In the genomic region with DNA sequence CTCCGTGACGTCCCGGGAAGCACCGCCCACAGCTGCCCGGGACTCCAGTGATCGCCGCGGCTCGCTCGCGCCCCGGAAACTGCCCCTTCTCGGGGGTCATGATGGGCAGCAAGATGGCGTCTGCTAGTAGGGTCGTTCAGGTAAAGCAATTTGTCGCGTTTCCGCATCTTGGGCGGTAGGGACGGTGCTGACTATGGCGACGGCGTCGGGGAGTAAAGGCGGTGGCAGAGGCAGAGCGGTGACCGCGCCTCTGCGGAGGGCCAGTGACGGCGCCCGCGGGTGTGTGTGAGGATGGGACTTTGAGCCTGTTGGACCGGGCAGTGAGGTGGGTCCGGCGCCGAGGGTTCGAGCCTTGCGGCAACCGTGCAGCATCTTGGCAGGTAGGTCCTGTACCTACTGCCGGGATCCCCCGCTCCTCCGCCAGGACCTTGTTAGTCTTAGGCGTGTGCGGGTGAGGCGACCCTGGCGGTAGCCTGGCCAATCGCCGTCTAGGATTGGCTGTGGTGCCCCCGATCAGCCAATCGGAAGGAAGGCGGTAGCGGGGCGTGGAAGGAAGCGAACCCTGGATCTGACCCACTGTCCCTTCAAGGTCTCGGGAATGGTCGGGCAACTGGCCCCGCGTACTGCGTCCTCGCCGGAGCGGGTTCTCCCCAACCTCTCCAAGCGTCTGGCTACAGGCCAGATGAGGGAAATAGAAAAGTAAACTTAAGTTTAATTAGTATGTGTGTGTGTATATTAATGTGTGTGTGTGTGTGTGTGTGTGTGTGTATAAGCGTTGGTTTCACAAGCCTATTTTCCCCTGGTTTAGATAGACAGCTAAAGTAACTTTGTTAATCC, we compare ENCODE assay signal across 1 cellular context.
TF ChIP-seq lines count a peak whose summit lies in the region.

No MANE protein-coding gene starts in this region.

TF ChIP-seq in H1, 55 proteins besides CTCF, POLR2A, EP300 and RAD21 (continued from another document):
- TF ChIP-seq, protein P1, sequence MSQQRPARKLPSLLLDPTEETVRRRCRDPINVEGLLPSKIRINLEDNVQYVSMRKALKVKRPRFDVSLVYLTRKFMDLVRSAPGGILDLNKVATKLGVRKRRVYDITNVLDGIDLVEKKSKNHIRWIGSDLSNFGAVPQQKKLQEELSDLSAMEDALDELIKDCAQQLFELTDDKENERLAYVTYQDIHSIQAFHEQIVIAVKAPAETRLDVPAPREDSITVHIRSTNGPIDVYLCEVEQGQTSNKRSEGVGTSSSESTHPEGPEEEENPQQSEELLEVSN (IDR thresholded peaks at IDR 0.05): peak; percentile 52
- TF ChIP-seq HDAC6 (IDR thresholded peaks at IDR 0.05; ENCODE audit: low read depth, low read length): no peak
- peak; percentile 78 for TF ChIP-seq SP1 (IDR thresholded peaks at IDR 0.05; ENCODE audit: low read depth, low read length)
- TF ChIP-seq KDM4A (IDR thresholded peaks at IDR 0.05; ENCODE audit: low read depth, low read length, severe bottlenecking): peak; percentile 85
- peak; percentile 99 for TF ChIP-seq PHF8 (conservative IDR thresholded peaks at IDR 0.05; ENCODE audit: low read depth, low read length)
- peak; percentile 60 for TF ChIP-seq KDM5A (IDR thresholded peaks at IDR 0.05; ENCODE audit: low read length)
- TF ChIP-seq SP2 (IDR thresholded peaks at IDR 0.05; ENCODE audit: low read length): no peak
- TF ChIP-seq CREB1 (IDR thresholded peaks at IDR 0.05): peak; percentile 44; the same call in 1 of the 2 replicates
- TF ChIP-seq YY1 (IDR thresholded peaks at IDR 0.05; ENCODE audit: low read depth, low read length): peak; percentile 94
- no peak for TF ChIP-seq ZNF274 (IDR thresholded peaks at IDR 0.05; ENCODE audit: borderline replicate concordance, extremely low read depth, low read length)
- peak; percentile 95 for TF ChIP-seq RBBP5 (IDR thresholded peaks at IDR 0.05; ENCODE audit: borderline replicate concordance, low read depth, low read length)
- TF ChIP-seq BACH1 (IDR thresholded peaks at IDR 0.05; ENCODE audit: low read length): peak; percentile 79
- peak; percentile 37 for TF ChIP-seq TAF7 (optimal IDR thresholded peaks at IDR 0.05; ENCODE audit: borderline replicate concordance, low read depth, low read length)
- no peak for TF ChIP-seq SIX5 (IDR thresholded peaks at IDR 0.05; ENCODE audit: low read depth, low read length)
- no peak for TF ChIP-seq CTBP2 (IDR thresholded peaks at IDR 0.05; ENCODE audit: borderline replicate concordance, insufficient read depth, insufficient read length, low read length)
- TF ChIP-seq EGR1 (IDR thresholded peaks at IDR 0.05; ENCODE audit: borderline replicate concordance, low read depth, low read length): no peak
- TF ChIP-seq JUN (IDR thresholded peaks at IDR 0.05; ENCODE audit: low read depth, low read length): no peak
- peak; percentile 90 for TF ChIP-seq ASH2L (IDR thresholded peaks at IDR 0.05; ENCODE audit: low read length)
- TF ChIP-seq, protein P2, sequence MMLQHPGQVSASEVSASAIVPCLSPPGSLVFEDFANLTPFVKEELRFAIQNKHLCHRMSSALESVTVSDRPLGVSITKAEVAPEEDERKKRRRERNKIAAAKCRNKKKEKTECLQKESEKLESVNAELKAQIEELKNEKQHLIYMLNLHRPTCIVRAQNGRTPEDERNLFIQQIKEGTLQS (IDR thresholded peaks at IDR 0.05; ENCODE audit: insufficient read depth, low read depth, low read length): no peak
- TF ChIP-seq RFX5 (IDR thresholded peaks at IDR 0.05; ENCODE audit: borderline replicate concordance, low read depth, low read length): no peak
- TF ChIP-seq, protein P3, sequence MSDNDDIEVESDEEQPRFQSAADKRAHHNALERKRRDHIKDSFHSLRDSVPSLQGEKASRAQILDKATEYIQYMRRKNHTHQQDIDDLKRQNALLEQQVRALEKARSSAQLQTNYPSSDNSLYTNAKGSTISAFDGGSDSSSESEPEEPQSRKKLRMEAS (IDR thresholded peaks at IDR 0.05): no peak
- TF ChIP-seq HDAC2 (IDR thresholded peaks at IDR 0.05; ENCODE audit: borderline replicate concordance in 1 of 2, low read depth in 2 of 2, low read length in 2 of 2): peak; percentile 79 to 80; a peak in 1 of 4 replicates
- TF ChIP-seq SP4 (IDR thresholded peaks at IDR 0.05; ENCODE audit: low read length): peak; percentile 85; the same call in 1 of the 2 replicates
- TF ChIP-seq, protein P4, sequence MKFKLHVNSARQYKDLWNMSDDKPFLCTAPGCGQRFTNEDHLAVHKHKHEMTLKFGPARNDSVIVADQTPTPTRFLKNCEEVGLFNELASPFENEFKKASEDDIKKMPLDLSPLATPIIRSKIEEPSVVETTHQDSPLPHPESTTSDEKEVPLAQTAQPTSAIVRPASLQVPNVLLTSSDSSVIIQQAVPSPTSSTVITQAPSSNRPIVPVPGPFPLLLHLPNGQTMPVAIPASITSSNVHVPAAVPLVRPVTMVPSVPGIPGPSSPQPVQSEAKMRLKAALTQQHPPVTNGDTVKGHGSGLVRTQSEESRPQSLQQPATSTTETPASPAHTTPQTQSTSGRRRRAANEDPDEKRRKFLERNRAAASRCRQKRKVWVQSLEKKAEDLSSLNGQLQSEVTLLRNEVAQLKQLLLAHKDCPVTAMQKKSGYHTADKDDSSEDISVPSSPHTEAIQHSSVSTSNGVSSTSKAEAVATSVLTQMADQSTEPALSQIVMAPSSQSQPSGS (IDR thresholded peaks at IDR 0.05; ENCODE audit: low read length): no peak
- TF ChIP-seq TAF1 (IDR thresholded peaks at IDR 0.05; ENCODE audit: low read depth, low read length): peak; percentile 87
- TF ChIP-seq TEAD4 (IDR thresholded peaks at IDR 0.05; ENCODE audit: low read depth, low read length): no peak
- no peak for TF ChIP-seq NRF1 (IDR thresholded peaks at IDR 0.05; ENCODE audit: low read depth, low read length)
